17 cellular contexts compared by ENCODE assay signal in genomic region chr5:151570512-151571269, GRCh38. TPM values are rescaled to one million over a fixed set of nuclear protein-coding genes. Genes with fewer than 3 reads are reported as not detected.
A peak's percentile ranks its signal among the peaks of the same experiment; 100 is the strongest.
DNase-seq lines count a peak whose midpoint lies in the region; ATAC-seq and TF ChIP-seq lines count a peak whose summit lies in the region.
"Had no signal": no experiment of that assay in that cellular context is flagged by ENCODE, and none has a peak within 500 bp of the region (broad histone marks: within the 10 kb centered on the region; RNA-seq: fewer than 3 reads in every experiment).

No MANE protein-coding gene starts in this region.

- TF ChIP-seq CTCF in RWPE2 (IDR thresholded peaks at IDR 0.05; ENCODE audit: poor library complexity, severe bottlenecking) (no peak), thyroid gland (IDR thresholded peaks at IDR 0.05) (no peak), chondrocyte (IDR thresholded peaks at IDR 0.05) (no peak), endothelial cell (IDR thresholded peaks at IDR 0.05; ENCODE audit: unreplicated experiment) (no peak), glutamatergic neuron (IDR thresholded peaks at IDR 0.05; ENCODE audit: partially characterized antibody, unreplicated experiment) (no peak)

- peaks cover 5% of the 10 kb centered on the region for H3K4me1 Mint-ChIP-seq in chondrocyte (ENCODE audit: low read depth)
- H3K4me1 Mint-ChIP-seq in endothelial cell (ENCODE audit: unreplicated experiment): no peaks in the 10 kb centered on the region
- peaks cover 3% of the 10 kb centered on the region for H3K4me1 Mint-ChIP-seq in glutamatergic neuron (ENCODE audit: low read depth, unreplicated experiment)
- H3K4me1 Mint-ChIP-seq: CD4-positive, alpha-beta memory T cell; T-helper 17 cell had no signal

- H3K27me3 ChIP-seq in RWPE2 (ENCODE audit: insufficient read depth, poor library complexity, severe bottlenecking) (no peaks in the 10 kb centered on the region), thyroid gland (no peaks in the 10 kb centered on the region)

- H3K27me3 Mint-ChIP-seq in chondrocyte (ENCODE audit: low read depth) (peaks cover 6% of the 10 kb centered on the region), endothelial cell (ENCODE audit: unreplicated experiment) (peaks cover 4% of the 10 kb centered on the region), glutamatergic neuron (ENCODE audit: unreplicated experiment) (peaks cover 6% of the 10 kb centered on the region)
- H3K27me3 Mint-ChIP-seq: activated naive CD8-positive, alpha-beta T cell treated with anti-CD3 and anti-CD28 coated beads for 36 hours had no signal

- 38 to 49% methylated on average over 9 to 12 of the region's 12 CpGs for WGBS in thyroid gland, 2 donors

- intact Hi-C loops in thyroid gland (cut with DNase I): no loop called here

- no peaks in the 10 kb centered on the region for H3K9me3 ChIP-seq in RWPE2 (ENCODE audit: severe bottlenecking)
- no peaks in the 10 kb centered on the region for H3K9me3 ChIP-seq in thyroid gland

- H3K36me3 ChIP-seq in RWPE2 (ENCODE audit: low read depth) (peaks cover 56% of the 10 kb centered on the region), thyroid gland (no peaks in the 10 kb centered on the region)

- H3K4me3 ChIP-seq in RWPE2 (ENCODE audit: severe bottlenecking): no peak overlapping the region
- no peak overlapping the region for H3K4me3 ChIP-seq in thyroid gland (replicated peaks in 1 of 3)

- H3K4me3 Mint-ChIP-seq in chondrocyte (ENCODE audit: unreplicated experiment): no peak overlapping the region
- no peak overlapping the region for H3K4me3 Mint-ChIP-seq in endothelial cell (ENCODE audit: unreplicated experiment)
- no peak overlapping the region for H3K4me3 Mint-ChIP-seq in glutamatergic neuron (ENCODE audit: unreplicated experiment)
- H3K4me3 Mint-ChIP-seq: activated naive CD8-positive, alpha-beta T cell treated with anti-CD3 and anti-CD28 coated beads for 36 hours; CD4-positive, alpha-beta memory T cell; naive thymus-derived CD4-positive, alpha-beta T cell; T-helper 17 cell had no signal

- H3K9me3 Mint-ChIP-seq in chondrocyte (ENCODE audit: low read depth) (peaks cover 6% of the 10 kb centered on the region), endothelial cell (ENCODE audit: unreplicated experiment) (no peaks in the 10 kb centered on the region), glutamatergic neuron (ENCODE audit: unreplicated experiment) (peaks cover 5% of the 10 kb centered on the region)
- H3K9me3 Mint-ChIP-seq: activated naive CD8-positive, alpha-beta T cell treated with anti-CD3 and anti-CD28 coated beads for 36 hours; naive thymus-derived CD4-positive, alpha-beta T cell had no signal

- H3K36me3 Mint-ChIP-seq in chondrocyte (ENCODE audit: low read depth) (no peaks in the 10 kb centered on the region), endothelial cell (ENCODE audit: low read depth, unreplicated experiment) (no peaks in the 10 kb centered on the region), glutamatergic neuron (ENCODE audit: unreplicated experiment) (no peaks in the 10 kb centered on the region)
- H3K36me3 Mint-ChIP-seq: activated naive CD8-positive, alpha-beta T cell treated with anti-CD3 and anti-CD28 coated beads for 36 hours; CD4-positive, alpha-beta memory T cell had no signal

- ATAC-seq in RWPE2 (ENCODE audit: low read depth): peak; percentile 37
- ATAC-seq: naive thymus-derived CD4-positive, alpha-beta T cell; T-helper 17 cell had no signal

- H3K4me1 ChIP-seq in RWPE2 (ENCODE audit: insufficient read depth, poor library complexity, severe bottlenecking) (peaks cover 62% of the 10 kb centered on the region), thyroid gland (peaks cover 20 to 26% of the 10 kb centered on the region in 2 donors)

- no peak for TF ChIP-seq POLR2A in thyroid gland (IDR thresholded peaks at IDR 0.05)

- DNase-seq in NCI-H1105 treated with DMSO at 0.1 percent for 48 hours (lab: John Stamatoyannopoulos, UW): peak; percentile 9
- no peak for DNase-seq in NCI-H1105 (lab: John Stamatoyannopoulos, UW)
- DNase-seq in RWPE2 (ENCODE audit: low spot score): peak; percentile 92
- DNase-seq in iPS-NIHi11 (ENCODE audit: low spot score): peak; percentile 54
- DNase-seq in thyroid gland: peak; percentile 91 to 92
- DNase-seq in chondrocyte (ENCODE audit: low spot score): no peak
- DNase-seq in endothelial cell (ENCODE audit: low spot score): no peak
- no peak for DNase-seq in glutamatergic neuron
- DNase-seq: activated CD4-positive, alpha-beta T cell treated with anti-CD3 and anti-CD28 coated beads for 1 hour; activated naive CD8-positive, alpha-beta T cell treated with anti-CD3 and anti-CD28 coated beads for 36 hours; CD4-positive, alpha-beta memory T cell; central memory CD4-positive, alpha-beta T cell; left ventricle myocardium superior; naive thymus-derived CD4-positive, alpha-beta T cell; NCI-H187; SHP77 treated with DMSO at 0.1 percent for 48 hours; T-helper 17 cell had no signal

- no peak overlapping the region for H3K27ac Mint-ChIP-seq in chondrocyte (ENCODE audit: unreplicated experiment)
- no peak overlapping the region for H3K27ac Mint-ChIP-seq in endothelial cell (ENCODE audit: unreplicated experiment)
- no peak overlapping the region for H3K27ac Mint-ChIP-seq in glutamatergic neuron (ENCODE audit: unreplicated experiment)
- H3K27ac Mint-ChIP-seq: activated naive CD8-positive, alpha-beta T cell treated with anti-CD3 and anti-CD28 coated beads for 36 hours; CD4-positive, alpha-beta memory T cell; naive thymus-derived CD4-positive, alpha-beta T cell; T-helper 17 cell had no signal

- H3K27ac ChIP-seq in RWPE2 (ENCODE audit: poor library complexity, severe bottlenecking) (peak overlapping the region; percentile 95), thyroid gland (peak overlapping the region in 2 of 3 donors; percentile 38 to 65)

RNA-seq across cellular contexts. Expression of gene FAT2, which starts 20.4 kb away (rescaled TPM):
- total RNA-seq in thyroid gland: under 1 TPM in 3 of 4 donors, not detected in 1; 0.11 to 0.54 (median 0.13) TPM
- total RNA-seq in chondrocyte: 2.2 to 20.9 TPM (median 2.3 TPM) in 3 replicates
- 0.13 TPM for total RNA-seq in endothelial cell (ENCODE audit: unreplicated experiment)
- 0.02 TPM for total RNA-seq in glutamatergic neuron (ENCODE audit: unreplicated experiment)
- total RNA-seq: activated naive CD8-positive, alpha-beta T cell treated with anti-CD3 and anti-CD28 coated beads for 36 hours; CD4-positive, alpha-beta memory T cell; left ventricle myocardium superior; naive thymus-derived CD4-positive, alpha-beta T cell; T-helper 17 cell had no signal

Comparison
In these comparisons a context has a peak if more than half of its experiments do, and no peak if none do; other contexts are left out.
1. DNase-seq: peak in NCI-H1105 treated with DMSO at 0.1 percent for 48 hours (single experiment), RWPE2 (single experiment), iPS-NIHi11 (single experiment) and thyroid gland (2 of 2); none in NCI-H1105 (single experiment), chondrocyte (single experiment), endothelial cell (single experiment) and glutamatergic neuron (single experiment).